ENCODE assay signal across 8 cellular contexts in the genomic region with DNA sequence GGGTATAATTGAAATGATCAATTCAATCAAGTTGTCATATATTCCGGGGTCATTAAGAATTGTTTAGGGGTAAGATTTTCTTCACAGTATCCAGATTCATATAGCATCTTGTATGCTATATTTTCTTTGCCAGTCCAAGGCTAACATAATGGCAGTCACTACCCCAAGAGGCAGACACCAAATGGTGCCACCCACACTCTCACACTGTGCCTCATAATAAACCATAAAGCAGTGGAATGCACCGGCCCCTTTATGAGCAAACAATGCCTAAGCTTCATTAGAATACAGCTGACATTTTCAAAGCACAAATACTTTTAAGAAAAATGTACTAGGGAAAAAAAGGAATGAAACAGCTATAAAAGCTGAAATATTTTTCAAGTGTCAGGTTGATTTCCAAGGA.
DNase-seq lines count a peak whose midpoint lies in the region; ATAC-seq and TF ChIP-seq lines count a peak whose summit lies in the region.

No MANE protein-coding gene starts in this region.

- H3K27ac Mint-ChIP-seq in HFFc6, result peak overlapping the region; percentile 64
- H3K27ac Mint-ChIP-seq in activated naive CD8-positive, alpha-beta T cell treated with anti-CD3 and anti-CD28 coated beads, Interleukin-2, amount 10 ng/mL, durations not matched to agents 7 days and 5 days, result peak overlapping the region; percentile 68

- H3K9me3 Mint-ChIP-seq in HFFc6, result no peaks in the 10 kb centered on the region
- H3K9me3 Mint-ChIP-seq in activated naive CD8-positive, alpha-beta T cell treated with anti-CD3 and anti-CD28 coated beads, Interleukin-2, amount 10 ng/mL, durations not matched to agents 7 days and 5 days, result no peaks in the 10 kb centered on the region

- H3K4me1 Mint-ChIP-seq in HFFc6 (ENCODE audit: low read depth), result peaks cover 39% of the 10 kb centered on the region
- peaks cover 12% of the 10 kb centered on the region for H3K4me1 Mint-ChIP-seq in activated naive CD8-positive, alpha-beta T cell treated with anti-CD3 and anti-CD28 coated beads, Interleukin-2, amount 10 ng/mL, durations not matched to agents 7 days and 5 days

- no peaks in the 10 kb centered on the region for H3K27me3 Mint-ChIP-seq in HFFc6 (ENCODE audit: insufficient read depth)
- no peaks in the 10 kb centered on the region for H3K27me3 Mint-ChIP-seq in activated naive CD8-positive, alpha-beta T cell treated with anti-CD3 and anti-CD28 coated beads, Interleukin-2, amount 10 ng/mL, durations not matched to agents 7 days and 5 days

- peak; percentile 81 for ATAC-seq in activated naive CD8-positive, alpha-beta T cell treated with anti-CD3 and anti-CD28 coated beads, Interleukin-2, amount 10 ng/mL, durations not matched to agents 7 days and 5 days (ENCODE audit: low read depth)
- no peak for ATAC-seq in GM21723 (IDR thresholded peaks at IDR 0.05; ENCODE audit: unreplicated experiment)

- POLR2A ChIA-PET in activated naive CD8-positive, alpha-beta T cell treated with anti-CD3 and anti-CD28 coated beads, Interleukin-2, amount 10 ng/mL, durations not matched to agents 7 days and 5 days (lab: Charles Lee), result no interaction called here

- no peaks in the 10 kb centered on the region for H3K36me3 Mint-ChIP-seq in HFFc6 (ENCODE audit: low read depth)
- peaks cover 2% of the 10 kb centered on the region for H3K36me3 Mint-ChIP-seq in activated naive CD8-positive, alpha-beta T cell treated with anti-CD3 and anti-CD28 coated beads, Interleukin-2, amount 10 ng/mL, durations not matched to agents 7 days and 5 days

- peak overlapping the region; percentile 87 for H3K4me3 Mint-ChIP-seq in HFFc6
- H3K4me3 Mint-ChIP-seq in activated naive CD8-positive, alpha-beta T cell treated with anti-CD3 and anti-CD28 coated beads, Interleukin-2, amount 10 ng/mL, durations not matched to agents 7 days and 5 days, result peak overlapping the region; percentile 86

- TF ChIP-seq CTCF in HFFc6 (IDR thresholded peaks at IDR 0.05), result no peak

- peak; percentile 40 for DNase-seq in SIG-M5 treated with dmso at 0.1 percent for 504 hours (lab: John Stamatoyannopoulos, UW; ENCODE audit: unreplicated experiment)
- DNase-seq in SIG-M5 (lab: John Stamatoyannopoulos, UW), result no peak
- peak; percentile 32 for DNase-seq in HFFc6
- DNase-seq in NCI-H345 (lab: John Stamatoyannopoulos, UW), result peak; percentile 36
- no peak for DNase-seq in activated naive CD8-positive, alpha-beta T cell treated with anti-CD3 and anti-CD28 coated beads, Interleukin-2, amount 10 ng/mL, durations not matched to agents 7 days and 5 days
- DNase-seq in iris pigment epithelial cell (ENCODE audit: low read depth), result peak; percentile 30
- DNase-seq in stimulated activated CD4-positive, alpha-beta T cell treated with anti-CD3 and anti-CD28 coated beads, Interleukin-2, amount 100 ng/mL, for 4 hours (ENCODE audit: low read depth), result peak; percentile 36

Comparison
In these comparisons a context has a peak if more than half of its experiments do, and no peak if none do; other contexts are left out.
1. DNase-seq: peak in SIG-M5 treated with dmso at 0.1 percent for 504 hours (single experiment), HFFc6 (single experiment), NCI-H345 (single experiment), iris pigment epithelial cell (single experiment) and stimulated activated CD4-positive, alpha-beta T cell treated with anti-CD3 and anti-CD28 coated beads, Interleukin-2, amount 100 ng/mL, for 4 hours (single experiment); none in SIG-M5 (single experiment) and activated naive CD8-positive, alpha-beta T cell treated with anti-CD3 and anti-CD28 coated beads, Interleukin-2, amount 10 ng/mL, durations not matched to agents 7 days and 5 days (single experiment).